ENCODE assay signal across 19 cellular contexts in genomic region chr2:100776445-100776844, GRCh38. TPM values are rescaled to one million over a fixed set of nuclear protein-coding genes. Genes with fewer than 3 reads are reported as not detected.
DNase-seq lines count a peak whose midpoint lies in the region; ATAC-seq, FAIRE-seq and TF ChIP-seq lines count a peak whose summit lies in the region.
"Had no signal": no experiment of that assay in that cellular context is flagged by ENCODE, and none has a peak within 500 bp of the region (broad histone marks: within the 10 kb centered on the region; RNA-seq: fewer than 3 reads in every experiment).

No MANE protein-coding gene starts in this region.

- H3K4me1 ChIP-seq in HepG2 (ENCODE audit: insufficient read depth, low read length): peaks cover 48% of the 10 kb centered on the region
- peaks cover 0 to 17% (median 5%) of the 10 kb centered on the region in 4 donors for H3K4me1 ChIP-seq in right lobe of liver
- peaks cover 15% of the 10 kb centered on the region for H3K4me1 ChIP-seq in keratinocyte (ENCODE audit: control insufficient read depth, extremely low read depth, insufficient read depth, low read length)
- H3K4me1 ChIP-seq: BLaER1 had no signal

- POLR2A ChIA-PET in HepG2 (lab: Yijun Ruan, JAX): no interaction called here

- H3K9me3 ChIP-seq in HepG2 (ENCODE audit: low read length) (no peaks in the 10 kb centered on the region), right lobe of liver (no peaks in the 10 kb centered on the region), keratinocyte (ENCODE audit: control insufficient read depth, low read depth, low read length) (no peaks in the 10 kb centered on the region)
- H3K9me3 ChIP-seq: BLaER1 had no signal

- TF ChIP-seq POLR2A in HepG2 (IDR thresholded peaks at IDR 0.05; ENCODE audit: insufficient read depth in 1 of 2, low read depth in 2 of 2, low read length in 2 of 2): no peak
- no peak for TF ChIP-seq POLR2A in right lobe of liver (IDR thresholded peaks at IDR 0.05)

- TF ChIP-seq CTCF in HepG2 (CRISPR knock-in tag; IDR thresholded peaks at IDR 0.05): no peak
- no peak for TF ChIP-seq CTCF in right lobe of liver (IDR thresholded peaks at IDR 0.05)
- no peak for TF ChIP-seq CTCF in choroid plexus epithelial cell (conservative IDR thresholded peaks at IDR 0.05; ENCODE audit: low read depth, low read length)
- TF ChIP-seq CTCF in keratinocyte (optimal IDR thresholded peaks at IDR 0.05 in 1 of 3, IDR thresholded peaks at IDR 0.05 in 1 of 3, conservative IDR thresholded peaks at IDR 0.05 in 1 of 3; ENCODE audit: extremely low read depth in 1 of 3, insufficient read depth in 2 of 3, low read length in 3 of 3): no peak

- TF ChIP-seq EP300 in HepG2 (IDR thresholded peaks at IDR 0.05; ENCODE audit: low read depth in 2 of 2, low read length in 2 of 2) (no peak), HepG2 (CRISPR knock-in tag; IDR thresholded peaks at IDR 0.05; ENCODE audit: borderline replicate concordance) (no peak)

- H3K4me2 ChIP-seq in HepG2 (ENCODE audit: low read depth, low read length) (no peak overlapping the region), keratinocyte (ENCODE audit: control insufficient read depth, extremely low read depth, insufficient read depth, low read depth, low read length) (no peak overlapping the region)
- H3K4me2 ChIP-seq: BLaER1 had no signal

- intact Hi-C loops in HepG2 (cut with micrococcal nuclease; ENCODE audit: unreplicated experiment) (no loop called here), right lobe of liver (cut with DNase I) (no loop called here)

- no peak for TF ChIP-seq RAD21 in HepG2 (CRISPR knock-in tag; IDR thresholded peaks at IDR 0.05)

- FAIRE-seq in HepG2 (lab: Jason Lieb, UNC) (no peak), keratinocyte (lab: Jason Lieb, UNC) (peak; percentile 5)
- FAIRE-seq: G401.6, GM12891, HTR-8/SVneo had no signal

- H3K36me3 ChIP-seq in HepG2 (replicated peaks in 1 of 2; ENCODE audit: control insufficient read depth in 1 of 2, insufficient read depth in 2 of 2, low read length in 2 of 2) (no peaks in the 10 kb centered on the region), right lobe of liver (no peaks in the 10 kb centered on the region), keratinocyte (ENCODE audit: control insufficient read depth in 2 of 2, extremely low read depth in 1 of 2, insufficient read depth in 2 of 2, low read length in 2 of 2) (no peaks in the 10 kb centered on the region)
- H3K36me3 ChIP-seq: BLaER1 had no signal

- H4K20me1 ChIP-seq in HepG2 (ENCODE audit: insufficient read depth, low read length): no peaks in the 10 kb centered on the region
- H4K20me1 ChIP-seq in keratinocyte (ENCODE audit: control insufficient read depth, extremely low read depth, insufficient read depth, low read length): no peaks in the 10 kb centered on the region
- H4K20me1 ChIP-seq: BLaER1 had no signal

- no peaks in the 10 kb centered on the region for H3K9me1 ChIP-seq in keratinocyte (ENCODE audit: control insufficient read depth, extremely low read depth, insufficient read depth, low read length)

- H3K4me3 ChIP-seq in HepG2 (replicated peaks in 1 of 3; ENCODE audit: insufficient read depth in 1 of 3, low read depth in 2 of 3, low read length in 3 of 3): no peak overlapping the region
- H3K4me3 ChIP-seq in right lobe of liver: no peak overlapping the region
- H3K4me3 ChIP-seq in choroid plexus epithelial cell (ENCODE audit: low read depth, low read length): no peak overlapping the region
- no peak overlapping the region for H3K4me3 ChIP-seq in keratinocyte (ENCODE audit: control insufficient read depth in 2 of 3, extremely low read depth in 1 of 3, insufficient read depth in 2 of 3, low read depth in 1 of 3, low read length in 3 of 3)
- H3K4me3 ChIP-seq: BLaER1 had no signal

- no TSS peak for BruUV-seq in HepG2 (replicated peaks; lab: Mats Ljungman, UMichigan)

- no peak overlapping the region for H2AFZ ChIP-seq in HepG2 (ENCODE audit: low read length)
- no peak overlapping the region for H2AFZ ChIP-seq in keratinocyte (ENCODE audit: control insufficient read depth, low read length)

- DNase-seq in HepG2 (ENCODE audit: low spot score): no peak
- no peak for DNase-seq in right lobe of liver
- DNase-seq in choroid plexus epithelial cell (ENCODE audit: low read depth): peak; percentile 38
- DNase-seq in keratinocyte (ENCODE audit: low read depth, low spot score): no peak
- DNase-seq in glomerular visceral epithelial cell (ENCODE audit: extremely low spot score): no peak
- DNase-seq in germinal center (ENCODE audit: low spot score): no peak
- DNase-seq: 8988T; Calu3; CD8-positive, alpha-beta T cell; DMS 273 treated with DMSO at 0.1 percent for 48 hours; DMS53; GOT3; H7 had no signal

- no peak overlapping the region for H3K27ac ChIP-seq in HepG2 (ENCODE audit: extremely low read length, insufficient read depth, low read length)
- no peak overlapping the region for H3K27ac ChIP-seq in right lobe of liver
- H3K27ac ChIP-seq in keratinocyte (ENCODE audit: control insufficient read depth, insufficient read depth, low read length): no peak overlapping the region
- H3K27ac ChIP-seq: BLaER1 had no signal

- dilution Hi-C loops in keratinocyte (cut with MboI; ENCODE audit: extremely low pct_ligation_motif_present, low sequenced_read_pairs): no loop called here

- CTCF ChIA-PET in HepG2 (lab: Yijun Ruan, JAX; ENCODE audit: low intra/inter-chr PET ratio, low total read pairs): no interaction called here

- H3K79me2 ChIP-seq in HepG2 (ENCODE audit: insufficient read depth, low read length) (no peaks in the 10 kb centered on the region), keratinocyte (ENCODE audit: control insufficient read depth, insufficient read depth, low read length) (no peaks in the 10 kb centered on the region)

- ATAC-seq in HepG2: no peak
- no peak for ATAC-seq in right lobe of liver
- ATAC-seq in GM18502 (IDR thresholded peaks at IDR 0.05; ENCODE audit: poor library complexity, unreplicated experiment): no peak
- ATAC-seq: CD8-positive, alpha-beta T cell had no signal

- H3K9ac ChIP-seq in HepG2 (ENCODE audit: insufficient read depth, low read depth, low read length) (no peak overlapping the region), keratinocyte (ENCODE audit: control insufficient read depth, extremely low read depth, insufficient read depth, low read length) (no peak overlapping the region)
- H3K9ac ChIP-seq: BLaER1 had no signal

- in situ Hi-C loops in HepG2 (cut with HindIII; ENCODE audit: extremely low pct_ligation_motif_present, low pct_unique_long_range_greater_than_20kb): no loop called here

- no peaks in the 10 kb centered on the region for H3K27me3 ChIP-seq in HepG2 (ENCODE audit: control insufficient read depth in 1 of 2, insufficient read depth in 2 of 2, low read length in 2 of 2)
- H3K27me3 ChIP-seq in right lobe of liver: no peaks in the 10 kb centered on the region
- no peaks in the 10 kb centered on the region for H3K27me3 ChIP-seq in keratinocyte (ENCODE audit: control insufficient read depth, extremely low read depth, insufficient read depth, low read length)
- H3K27me3 ChIP-seq: BLaER1 had no signal

TF ChIP-seq in HepG2, 621 proteins besides CTCF, POLR2A, EP300 and RAD21:
- TF ChIP-seq ELK4 (CRISPR knock-in tag; IDR thresholded peaks at IDR 0.05; ENCODE audit: borderline replicate concordance): no peak
- TF ChIP-seq ZNF672 (CRISPR knock-in tag; IDR thresholded peaks at IDR 0.05): 0 out of 2 replicates have a peak, but pooled peaks have one; percentile 52

RNA-seq across cellular contexts. Expression of gene NPAS2, which starts 43.5 kb away (rescaled TPM):
- total RNA-seq in HepG2 (2016; rRNA removed; fragmentation: Illumina TruSeq; extraction: Trizol) (14.8 and 16.8 TPM in 2 replicates), right lobe of liver (10 to 100 TPM in 5 of 6 experiments, 1 to 10 TPM in 1; 8.8 to 33.3 (median 24.5) TPM)
- total RNA-seq in HepG2 (2016; cell fraction: cytosol; rRNA removed; fragmentation: Illumina TruSeq; extraction: Trizol; ENCODE audit: low read depth): 22.8 and 25.5 TPM in 2 replicates
- total RNA-seq in HepG2 (2016; cell fraction: insoluble cytoplasmic fraction; rRNA removed; fragmentation: Illumina TruSeq; extraction: Trizol): 15.0 and 18.3 TPM in 2 replicates
- total RNA-seq in HepG2 (2016; cell fraction: membrane; rRNA removed; fragmentation: Illumina TruSeq; extraction: Trizol): 27.5 and 27.7 TPM in 2 replicates
- 28.5 and 41.7 TPM in 2 replicates for total RNA-seq in HepG2 (2016; cell fraction: nucleus; rRNA removed; fragmentation: Illumina TruSeq; extraction: Trizol)
- polyA plus RNA-seq in HepG2 (2011; rRNA removed) (37.5 and 48.9 TPM in 2 replicates), keratinocyte (14.9 to 24.0 TPM (median 17.7 TPM) in 3 replicates)
- polyA plus RNA-seq in HepG2 (2011; cell fraction: cytosol; rRNA removed): 22.7 and 29.0 TPM in 2 replicates
- 178 and 216 TPM in 2 replicates for polyA plus RNA-seq in HepG2 (2011; cell fraction: nucleus; rRNA removed)
- polyA plus RNA-seq in HepG2 (2012): 24.2 and 33.9 TPM in 2 replicates
- 23.0 and 27.5 TPM in 2 replicates for polyA plus RNA-seq in HepG2 (2016; cell fraction: cytosol; fragmentation: Illumina TruSeq; extraction: Trizol; ENCODE audit: low read depth)
- 31.5 and 44.8 TPM in 2 replicates for polyA plus RNA-seq in HepG2 (2016; cell fraction: insoluble cytoplasmic fraction; fragmentation: Illumina TruSeq; extraction: Trizol; ENCODE audit: low read depth)
- 52.0 and 66.4 TPM in 2 replicates for polyA plus RNA-seq in HepG2 (2016; cell fraction: membrane; fragmentation: Illumina TruSeq; extraction: Trizol; ENCODE audit: low read depth)
- polyA plus RNA-seq in HepG2 (2016; cell fraction: nucleus; fragmentation: Illumina TruSeq; extraction: Trizol; ENCODE audit: insufficient read depth, low read depth): 112 and 136 TPM in 2 replicates
- polyA minus RNA-seq in HepG2 (2011; rRNA and poly(A)+ RNA removed; ENCODE audit: low replicate concordance): 6.3 and 50.0 TPM in 2 replicates
- 39.0 and 60.4 TPM in 2 replicates for polyA minus RNA-seq in HepG2 (2011; cell fraction: cytosol; rRNA and poly(A)+ RNA removed)
- 83.3 and 89.8 TPM in 2 replicates for polyA minus RNA-seq in HepG2 (2011; cell fraction: nucleus; rRNA and poly(A)+ RNA removed)
- polyA plus RNA-seq in keratinocyte (2011; ENCODE audit: low read depth): 47.5 TPM
- polyA plus RNA-seq in keratinocyte (2011; cell fraction: cytosol; rRNA removed): 32.0 and 43.6 TPM in 2 replicates
- 56.1 and 69.6 TPM in 2 replicates for polyA plus RNA-seq in keratinocyte (2011; cell fraction: nucleus; rRNA removed)
- polyA plus RNA-seq in keratinocyte (2012; ENCODE audit: low replicate concordance): 31.1 and 41.1 TPM in 2 replicates
- 35.9 to 47.4 TPM (median 37.5 TPM) in 3 replicates for polyA minus RNA-seq in keratinocyte
- polyA minus RNA-seq in keratinocyte (2011; cell fraction: cytosol; rRNA and poly(A)+ RNA removed): 43.9 TPM
- 35.5 and 64.7 TPM in 2 replicates for polyA minus RNA-seq in keratinocyte (2011; cell fraction: nucleus; rRNA and poly(A)+ RNA removed)
- polyA plus RNA-seq: CD14-positive monocyte had no signal
